In genomic region chr1:184974086-184974836, GRCh38 we compare ENCODE assay signal across 8 cellular contexts. TPM values are rescaled to one million over a fixed set of nuclear protein-coding genes. Genes with fewer than 3 reads are reported as not detected.
DNase-seq lines count a peak whose midpoint lies in the region; ATAC-seq and TF ChIP-seq lines count a peak whose summit lies in the region.

NIBAN1 (minus strand) TSS chr1:184974508; CDS start chr1:184974356, 152 bp downstream.

- peak within 1 kb of the TSS; percentile 52 to 82 (median 69) for H3K4me3 ChIP-seq in BLaER1 treated with 17β-estradiol and CSF1 and Interleukin-3, amounts not matched to agents 10 nM and 100 nM
- H3K4me3 ChIP-seq in fibroblast of villous mesenchyme (ENCODE audit: low read depth, low read length): peak within 1 kb of the TSS; percentile 76
- peak within 1 kb of the TSS; percentile 77 for H3K4me3 ChIP-seq in neutrophil (ENCODE audit: low read depth in 1 of 2, low read length in 1 of 2)
- peak within 1 kb of the TSS; percentile 62 to 69 for H3K4me3 ChIP-seq in testis

- 0 to 1% methylated on average over 7 to 61 of the region's 66 CpGs for WGBS in testis, 2 donors

- H3K27ac ChIP-seq in BLaER1 treated with 17β-estradiol and CSF1 and Interleukin-3, amounts not matched to agents 10 nM and 100 nM: peak within 1 kb of the TSS in 9 of 11 experiments; percentile 27 to 84 (median 72); a peak in 17 of 22 replicates
- H3K27ac ChIP-seq in neutrophil: peak within 1 kb of the TSS; percentile 93
- H3K27ac ChIP-seq in testis: peak within 1 kb of the TSS in 1 of 2 donors; percentile 37

- peaks cover 12 to 40% (median 17%) of the 10 kb centered on the region in 10 experiments for H3K4me1 ChIP-seq in BLaER1 treated with 17β-estradiol and CSF1 and Interleukin-3, amounts not matched to agents 10 nM and 100 nM
- H3K4me1 ChIP-seq in neutrophil (ENCODE audit: control insufficient read depth in 1 of 2, insufficient read depth in 1 of 2, low read depth in 1 of 2, low read length in 1 of 2): peaks cover 38 to 51% of the 10 kb centered on the region in 2 experiments
- H3K4me1 ChIP-seq in testis: peaks cover 4% of the 10 kb centered on the region

- peak within 1 kb of the TSS; percentile 48 to 85 (median 66); a peak in 21 of 22 replicates for H3K9ac ChIP-seq in BLaER1 treated with 17β-estradiol and CSF1 and Interleukin-3, amounts not matched to agents 10 nM and 100 nM

- TF ChIP-seq CTCF in fibroblast of villous mesenchyme (IDR thresholded peaks at IDR 0.05; ENCODE audit: insufficient read depth, low read depth, low read length) (no peak), neutrophil (IDR thresholded peaks at IDR 0.05) (peak; percentile 19), testis (IDR thresholded peaks at IDR 0.05) (no peak)

- peak within 1 kb of the TSS; percentile 91 to 98 (median 95) for H3K4me2 ChIP-seq in BLaER1 treated with 17β-estradiol and CSF1 and Interleukin-3, amounts not matched to agents 10 nM and 100 nM

- no peaks in the 10 kb centered on the region for H3K36me3 ChIP-seq in BLaER1 treated with 17β-estradiol and CSF1 and Interleukin-3, amounts not matched to agents 10 nM and 100 nM
- H3K36me3 ChIP-seq in neutrophil: no peaks in the 10 kb centered on the region
- H3K36me3 ChIP-seq in testis (ENCODE audit: low read depth, missing control alignments): no peaks in the 10 kb centered on the region

- ATAC-seq in GM19025 (IDR thresholded peaks at IDR 0.05; ENCODE audit: low read depth, unreplicated experiment) (peak; percentile 59), HG03159 (IDR thresholded peaks at IDR 0.05; ENCODE audit: unreplicated experiment) (peak; percentile 61)

- peaks cover 0 to 13% (median 0%) of the 10 kb centered on the region in 11 experiments; a peak in 6 of 22 replicates for H4K20me1 ChIP-seq in BLaER1 treated with 17β-estradiol and CSF1 and Interleukin-3, amounts not matched to agents 10 nM and 100 nM

- DNase-seq in OCI-M1 (lab: John Stamatoyannopoulos, UW) (peak; percentile 90), fibroblast of villous mesenchyme (ENCODE audit: low read depth) (peak; percentile 56), testis (peak; percentile 49)
- peak; percentile 75 to 82 for DNase-seq in activated T-cell treated with anti-CD3 and anti-CD28 coated beads, Interleukin-2, amount 50 U/mL, for 48 hours

- intact Hi-C loops in testis (cut with DNase I; ENCODE audit: low total_unique reads): no loop called here

- no peak for TF ChIP-seq POLR2A in testis (IDR thresholded peaks at IDR 0.05)

- H3K27me3 ChIP-seq in BLaER1 treated with 17β-estradiol and CSF1 and Interleukin-3, amounts not matched to agents 10 nM and 100 nM: peaks cover 30 to 63% (median 56%) of the 10 kb centered on the region in 11 experiments
- H3K27me3 ChIP-seq in neutrophil (no peaks in the 10 kb centered on the region), testis (no peaks in the 10 kb centered on the region)

- H3K9me3 ChIP-seq in BLaER1 treated with 17β-estradiol and CSF1 and Interleukin-3, amounts not matched to agents 10 nM and 100 nM (replicated peaks in 1 of 11): peaks cover 0 to 8% (median 0%) of the 10 kb centered on the region in 11 experiments; a peak in 1 of 22 replicates
- H3K9me3 ChIP-seq in neutrophil (no peaks in the 10 kb centered on the region), testis (no peaks in the 10 kb centered on the region)

RNA-seq across cellular contexts. Expression of gene NIBAN1, which starts in this region (rescaled TPM):
- 17.7 and 58.9 TPM in 2 replicates for total RNA-seq in fibroblast of villous mesenchyme
- 1 to 10 TPM; 2.4 to 4.0 TPM for total RNA-seq in testis
- 12.4 TPM for polyA plus RNA-seq in testis (ENCODE audit: insufficient read depth, low read depth, low replicate concordance)
